In the genomic region with DNA sequence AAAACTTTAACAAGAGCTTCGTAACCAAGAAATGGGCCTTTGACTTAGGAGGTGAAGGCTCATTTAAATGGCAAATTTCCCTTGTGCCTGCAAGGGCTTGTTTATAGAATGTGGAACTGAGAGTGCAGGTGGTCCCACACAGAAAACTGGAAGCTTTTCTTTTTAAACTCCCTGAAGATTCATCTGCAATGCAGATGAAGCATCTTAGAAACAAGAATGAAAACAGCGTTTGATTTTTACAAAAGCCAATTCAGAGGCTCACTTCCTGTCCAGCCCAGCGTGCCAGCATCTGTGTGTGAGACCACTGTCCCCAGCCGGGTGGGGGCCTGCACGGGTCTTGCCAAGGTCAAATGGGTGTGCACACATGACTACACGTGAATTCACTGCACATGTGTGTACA, we compare ENCODE assay signal across 10 cellular contexts.
DNase-seq lines count a peak whose midpoint lies in the region; ATAC-seq and TF ChIP-seq lines count a peak whose summit lies in the region.
"Had no signal": no experiment of that assay in that cellular context is flagged by ENCODE, and none has a peak within 500 bp of the region (broad histone marks: within the 10 kb centered on the region; RNA-seq: fewer than 3 reads in every experiment).

No MANE protein-coding gene starts in this region.

- H4K20me1 ChIP-seq in OCI-LY7 (ENCODE audit: insufficient read depth, low read length), result no peaks in the 10 kb centered on the region

- peak overlapping the region; percentile 58 for H3K4me3 ChIP-seq in OCI-LY7 (ENCODE audit: low read depth, low read length, poor library complexity, severe bottlenecking)
- H3K4me3 ChIP-seq: SK-N-MC had no signal

- no peaks in the 10 kb centered on the region for H3K9me2 ChIP-seq in OCI-LY7 (ENCODE audit: insufficient read depth, low read length)

- ATAC-seq in GM19023 (IDR thresholded peaks at IDR 0.05; ENCODE audit: unreplicated experiment) (peak; percentile 78), HG02610 (IDR thresholded peaks at IDR 0.05; ENCODE audit: unreplicated experiment) (peak; percentile 69), sciatic nerve (peak; percentile 80), left lobe of liver (no peak)
- ATAC-seq: activated naive CD4-positive, alpha-beta T cell treated with anti-CD3 and anti-CD28 coated beads, Interleukin-2, amount 50 U/mL, for 72 hours had no signal

- DNase-seq in OCI-LY7 (ENCODE audit: low spot score) (peak; percentile 90), sciatic nerve (ENCODE audit: low spot score) (peak; percentile 80), NCI-H2081 (lab: John Stamatoyannopoulos, UW) (no peak), GF-D8 (lab: John Stamatoyannopoulos, UW) (no peak), left lobe of liver (ENCODE audit: low spot score) (no peak)
- DNase-seq in stimulated activated CD8-positive, alpha-beta memory T cell treated with anti-CD3 and anti-CD28 coated beads, Interleukin-4, amount 100 ng/mL, for 48 hours, result no peak

- no peaks in the 10 kb centered on the region for H3K79me2 ChIP-seq in OCI-LY7 (ENCODE audit: insufficient read depth, low read depth, low read length)

- CTCF ChIA-PET in OCI-LY7 (lab: Charles Lee; ENCODE audit: unreplicated experiment), result no interaction called here

- peak overlapping the region; percentile 91 for H2AFZ ChIP-seq in OCI-LY7 (ENCODE audit: low read length)

- H3K4me1 ChIP-seq in OCI-LY7 (ENCODE audit: insufficient read depth, low read length, poor library complexity, severe bottlenecking), result peaks cover 55% of the 10 kb centered on the region

- intact Hi-C loops in OCI-LY7 (cut with micrococcal nuclease; ENCODE audit: unreplicated experiment), result loop anchor here (2.0 kb wide), 1 partner anchor 535 kb away; no protein-coding TSS in a partner anchor
- intact Hi-C loops in sciatic nerve (cut with DNase I), result no loop called here

- POLR2A ChIA-PET in OCI-LY7 (lab: Charles Lee), result interaction anchor here (0.6 to 1.0 kb wide), 4 partner anchors 16 to 359 kb away, joined by 3 read pairs; no protein-coding TSS in a partner anchor

- peak overlapping the region; percentile 93 for H3K27ac ChIP-seq in OCI-LY7 (ENCODE audit: low read depth, low read length, poor library complexity, severe bottlenecking)
- H3K27ac ChIP-seq: SK-N-MC had no signal

- no TSS peak for BruUV-seq in OCI-LY7 (replicated peaks; lab: Mats Ljungman, UMichigan)

- TF ChIP-seq CTCF in OCI-LY7 (conservative IDR thresholded peaks at IDR 0.05; ENCODE audit: low read length), result no peak

- no peaks in the 10 kb centered on the region for H3K9me3 ChIP-seq in OCI-LY7 (ENCODE audit: low read length)

- no peaks in the 10 kb centered on the region for H3K36me3 ChIP-seq in OCI-LY7 (ENCODE audit: insufficient read depth, low read length)

- peak overlapping the region; percentile 93 for H3K4me2 ChIP-seq in OCI-LY7 (ENCODE audit: low read length)

Comparison
In these comparisons a context has a peak if more than half of its experiments do, and no peak if none do; other contexts are left out.
1. DNase-seq: peak in OCI-LY7 (single experiment) and sciatic nerve (single experiment); none in stimulated activated CD8-positive, alpha-beta memory T cell treated with anti-CD3 and anti-CD28 coated beads, Interleukin-4, amount 100 ng/mL, for 48 hours (single experiment), NCI-H2081 (0 of 2), GF-D8 (single experiment) and left lobe of liver (single experiment).